In the genomic region with DNA sequence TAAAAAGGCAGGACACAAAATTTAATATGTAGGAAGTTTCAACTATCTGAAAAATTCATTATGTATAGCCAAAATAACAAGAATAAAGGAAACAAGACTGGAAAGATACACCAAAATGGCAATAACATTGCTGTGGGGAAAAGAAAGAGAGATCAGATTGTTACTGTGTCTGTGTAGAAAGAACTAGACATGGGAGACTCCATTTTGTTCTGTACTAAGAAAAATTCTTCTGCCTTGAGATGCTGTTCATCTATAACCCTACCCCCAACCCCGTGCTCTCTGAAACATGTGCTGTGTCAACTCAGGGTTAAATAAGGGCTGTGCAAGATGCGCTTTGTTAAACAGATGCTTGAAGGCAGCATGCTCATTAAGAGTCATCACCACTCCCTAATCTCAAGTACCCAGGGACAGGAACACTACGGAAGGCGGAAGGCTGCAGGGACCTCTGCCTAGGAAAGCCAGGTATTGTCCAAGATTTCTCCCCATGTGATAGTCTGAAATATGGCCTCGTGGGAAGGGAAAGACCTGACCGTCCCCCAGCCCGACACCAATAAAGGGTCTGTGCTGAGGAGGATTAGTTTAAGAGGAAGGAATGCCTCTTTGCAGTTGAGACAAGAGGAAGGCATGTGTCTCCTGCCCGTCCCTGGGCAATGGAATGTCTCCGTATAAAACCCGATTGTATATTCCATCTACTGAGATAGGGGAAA, we compare ENCODE assay signal across 7 cellular contexts. TPM values are rescaled to one million over a fixed set of nuclear protein-coding genes. Genes with fewer than 3 reads are reported as not detected.
DNase-seq lines count a peak whose midpoint lies in the region; ATAC-seq and TF ChIP-seq lines count a peak whose summit lies in the region.
"Not testable (repeated sequence)": the region's sequence is repeated elsewhere in the genome, so short reads cannot be mapped to it uniquely, and the experiment has no call there.

No MANE protein-coding gene starts in this region.

- CTCF ChIA-PET in mammary epithelial cell (lab: Charles Lee; ENCODE audit: low non-redundant PET) = not testable (repeated sequence)

- H3K36me3 ChIP-seq in GM23338 (ENCODE audit: insufficient read depth); mammary epithelial cell (ENCODE audit: insufficient read depth, low read length); hepatocyte (replicated peaks; ENCODE audit: insufficient read depth, low read depth): not testable (repeated sequence)

- H3K9ac ChIP-seq in mammary epithelial cell (ENCODE audit: insufficient read depth, low read length) = not testable (repeated sequence)

- H2AFZ ChIP-seq in GM23338 = not testable (repeated sequence)
- H2AFZ ChIP-seq in mammary epithelial cell (ENCODE audit: low read depth, low read length) = peak overlapping the region; percentile 44
- peak overlapping the region; percentile 73 for H2AFZ ChIP-seq in hepatocyte

- 43% methylated on average over 10 of the region's 10 CpGs for whole genome bisulfite sequencing in mammary epithelial cell (ENCODE audit: low coverage, missing lambda C conversion rate)
- 18% methylated on average over 10 of the region's 10 CpGs for WGBS in hepatocyte (ENCODE audit: low lambda C conversion rate, missing lambda C conversion rate)

- dilution Hi-C loops in mammary epithelial cell (cut with HindIII; ENCODE audit: low sequenced_read_pairs) = not testable (repeated sequence)

- H3K9me3 Mint-ChIP-seq in GM23338; mesothelial cell of epicardium; progenitor cell of endocrine pancreas (ENCODE audit: low read depth): not testable (repeated sequence)

- H3K79me2 ChIP-seq in GM23338 (replicated peaks; ENCODE audit: insufficient read depth); mammary epithelial cell (ENCODE audit: insufficient read depth, low read length): not testable (repeated sequence)
- H3K79me2 ChIP-seq in hepatocyte = peaks cover 13% of the 10 kb centered on the region

- peaks cover 30% of the 10 kb centered on the region for H3K4me1 Mint-ChIP-seq in GM23338
- H3K4me1 Mint-ChIP-seq in mesothelial cell of epicardium = peaks cover 25% of the 10 kb centered on the region
- peaks cover 22% of the 10 kb centered on the region for H3K4me1 Mint-ChIP-seq in progenitor cell of endocrine pancreas (ENCODE audit: low read depth)

- H3K9me3 ChIP-seq in mammary epithelial cell (replicated peaks; ENCODE audit: insufficient read depth, low read length); hepatocyte (ENCODE audit: low read depth): not testable (repeated sequence)

- not testable (repeated sequence) for H3K36me3 Mint-ChIP-seq in GM23338 (ENCODE audit: low read depth); mesothelial cell of epicardium; progenitor cell of endocrine pancreas (ENCODE audit: insufficient read depth)

- ATAC-seq in GM23338 = not testable (repeated sequence)

- peaks cover 21% of the 10 kb centered on the region for H3F3A ChIP-seq in GM23338 (replicated peaks; ENCODE audit: low read depth)

- H3K27ac ChIP-seq in GM23338 (ENCODE audit: low read depth) (peak overlapping the region; percentile 99), hepatocyte (peak overlapping the region; percentile 41)
- H3K27ac ChIP-seq in mammary epithelial cell (ENCODE audit: insufficient read depth, low read depth, low read length) = not testable (repeated sequence)

- BruUV-seq in mammary epithelial cell (replicated peaks; lab: Mats Ljungman, UMichigan) = not testable (repeated sequence)

- H3K4me3 ChIP-seq in GM23338 = peak overlapping the region; percentile 36
- not testable (repeated sequence) for H3K4me3 ChIP-seq in mammary epithelial cell (replicated peaks in 1 of 3; ENCODE audit: insufficient read depth in 1 of 3, low read depth in 2 of 3, low read length in 3 of 3); hepatocyte

- H3K4me2 ChIP-seq in GM23338 = peak overlapping the region; percentile 61
- H3K4me2 ChIP-seq in mammary epithelial cell (ENCODE audit: insufficient read depth, low read depth, low read length) = not testable (repeated sequence)
- H3K4me2 ChIP-seq in hepatocyte = peak overlapping the region; percentile 64

- H3K4me3 Mint-ChIP-seq in GM23338 = peak overlapping the region; percentile 59
- H3K4me3 Mint-ChIP-seq in mesothelial cell of epicardium = peak overlapping the region; percentile 38
- H3K4me3 Mint-ChIP-seq in progenitor cell of endocrine pancreas (ENCODE audit: low read depth) = peak overlapping the region; percentile 8

- H3K4me1 ChIP-seq in GM23338 (ENCODE audit: insufficient read depth) (peaks cover 33% of the 10 kb centered on the region), mammary epithelial cell (ENCODE audit: insufficient read depth, low read length) (peaks cover 11% of the 10 kb centered on the region)
- not testable (repeated sequence) for H3K4me1 ChIP-seq in hepatocyte (ENCODE audit: insufficient read depth)

- DNase-seq in GM23338 (ENCODE audit: low spot score) (peak; percentile 63), NCI-H1417 (lab: John Stamatoyannopoulos, UW) (peak; percentile 14 to 51 (median 30)), NCI-H82 treated with DMSO at 0.1 percent for 48 hours (lab: John Stamatoyannopoulos, UW; ENCODE audit: unreplicated experiment) (peak; percentile 34)
- DNase-seq in mammary epithelial cell; hepatocyte (ENCODE audit: low spot score); mesothelial cell of epicardium (ENCODE audit: low spot score in 2 of 2, unreplicated experiment in 2 of 2); progenitor cell of endocrine pancreas (ENCODE audit: low spot score, unreplicated experiment): not testable (repeated sequence)

- peaks cover 16% of the 10 kb centered on the region for H3K27me3 Mint-ChIP-seq in GM23338 (ENCODE audit: insufficient read depth, low read depth, poor library complexity)
- not testable (repeated sequence) for H3K27me3 Mint-ChIP-seq in mesothelial cell of epicardium (ENCODE audit: low read depth); progenitor cell of endocrine pancreas

- not testable (repeated sequence) for H4K20me1 ChIP-seq in GM23338 (replicated peaks; ENCODE audit: insufficient read depth); mammary epithelial cell (ENCODE audit: insufficient read depth, low read length); hepatocyte (ENCODE audit: insufficient read depth, poor library complexity, severe bottlenecking)

- in situ Hi-C loops in mammary epithelial cell (cut with MboI; ENCODE audit: low sequenced_read_pairs in 2 of 2) = not testable (repeated sequence)

- not testable (repeated sequence) for H3K27me3 ChIP-seq in GM23338 (ENCODE audit: insufficient read depth); mammary epithelial cell (ENCODE audit: insufficient read depth, low read length); hepatocyte

- not testable (repeated sequence) for TF ChIP-seq CTCF in GM23338 (conservative IDR thresholded peaks at IDR 0.05; ENCODE audit: low read depth in 2 of 2); mammary epithelial cell (conservative IDR thresholded peaks at IDR 0.05 in 1 of 2, IDR thresholded peaks at IDR 0.05 in 1 of 2; ENCODE audit: extremely low read depth in 1 of 2, insufficient read depth in 1 of 2, low read depth in 1 of 2, low read length in 2 of 2); hepatocyte (IDR thresholded peaks at IDR 0.05; ENCODE audit: poor library complexity); mesothelial cell of epicardium (IDR thresholded peaks at IDR 0.05; ENCODE audit: unreplicated experiment); progenitor cell of endocrine pancreas (IDR thresholded peaks at IDR 0.05; ENCODE audit: unreplicated experiment)

- intact Hi-C loops in mammary epithelial cell (cut with micrococcal nuclease) = not testable (repeated sequence)

- peak overlapping the region; percentile 96 for H3K27ac Mint-ChIP-seq in GM23338
- peak overlapping the region; percentile 54 for H3K27ac Mint-ChIP-seq in mesothelial cell of epicardium
- H3K27ac Mint-ChIP-seq in progenitor cell of endocrine pancreas = peak overlapping the region; percentile 62

- not testable (repeated sequence) for H3K9me2 ChIP-seq in GM23338 (ENCODE audit: insufficient read depth); hepatocyte (replicated peaks; ENCODE audit: insufficient read depth)

TF ChIP-seq in GM23338, 12 proteins besides CTCF, POLR2A, EP300 and RAD21:
- TF ChIP-seq POLR2AphosphoS5 (IDR thresholded peaks at IDR 0.05; ENCODE audit: low read depth) (peak; percentile 50), NANOG (IDR thresholded peaks at IDR 0.05; ENCODE audit: borderline replicate concordance) (peak; percentile 11; the same call in 1 of the 2 replicates)

RNA-seq across cellular contexts. Expression of gene MTIF2, which starts 10.3 kb away (rescaled TPM):
- total RNA-seq in GM23338 (2014; rRNA removed; shearing (Covaris generic)) = 38.9 and 39.0 TPM in 2 replicates
- polyA plus RNA-seq in GM23338 (2016; fragmentation: Nextera tagmentation; extraction: Ambion mirVana) (31.9 and 32.5 TPM in 2 replicates), mammary epithelial cell (18.2 TPM), hepatocyte (16.5 and 17.4 TPM in 2 replicates)
- total RNA-seq in mammary epithelial cell (10 to 100 TPM; 24.0 to 39.5 TPM), hepatocyte (25.6 and 30.2 TPM in 2 replicates), mesothelial cell of epicardium (22.1 to 24.5 TPM (median 22.8 TPM) in 3 replicates), progenitor cell of endocrine pancreas (22.7 and 24.5 TPM in 2 replicates)
- polyA minus RNA-seq in mammary epithelial cell = 13.4 TPM

RNA-seq across cellular contexts. Expression of gene RPS27A, which starts 46.8 kb away (rescaled TPM):
- total RNA-seq in GM23338 (2014; rRNA removed; shearing (Covaris generic)) = 1,424 and 1,606 TPM in 2 replicates
- 1,538 and 1,672 TPM in 2 replicates for polyA plus RNA-seq in GM23338 (2016; fragmentation: Nextera tagmentation; extraction: Ambion mirVana)
- 100 to 1,000 TPM; 572 to 897 TPM for total RNA-seq in mammary epithelial cell
- polyA plus RNA-seq in mammary epithelial cell = 1,935 TPM
- 436 TPM for polyA minus RNA-seq in mammary epithelial cell
- 1,542 and 1,777 TPM in 2 replicates for total RNA-seq in hepatocyte
- 601 and 608 TPM in 2 replicates for polyA plus RNA-seq in hepatocyte
- 795 to 840 TPM (median 827 TPM) in 3 replicates for total RNA-seq in mesothelial cell of epicardium
- total RNA-seq in progenitor cell of endocrine pancreas = 807 and 898 TPM in 2 replicates

RNA-seq across cellular contexts. Expression of gene CLHC1, which starts 47.2 kb away (rescaled TPM):
- total RNA-seq in GM23338 (2014; rRNA removed; shearing (Covaris generic)) = 3.1 and 6.2 TPM in 2 replicates
- polyA plus RNA-seq in GM23338 (2016; fragmentation: Nextera tagmentation; extraction: Ambion mirVana) (5.0 and 5.1 TPM in 2 replicates), mammary epithelial cell (2.6 TPM), hepatocyte (7.3 and 10.6 TPM in 2 replicates)
- total RNA-seq in mammary epithelial cell (10 to 100 TPM in 1 of 2 donors, 1 to 10 TPM in 1; 7.7 to 17.1 TPM), hepatocyte (7.9 and 21.1 TPM in 2 replicates), mesothelial cell of epicardium (38.0 to 46.7 TPM (median 40.5 TPM) in 3 replicates), progenitor cell of endocrine pancreas (33.8 and 43.9 TPM in 2 replicates)
- not detected for polyA minus RNA-seq in mammary epithelial cell

Comparison
In these comparisons a context has a peak if more than half of its experiments do, and no peak if none do; other contexts are left out.
1. H3K4me3 Mint-ChIP-seq: peak in every context shown above with its lines; median percentile 59 in GM23338; 38 in mesothelial cell of epicardium; 8 in progenitor cell of endocrine pancreas.